29 cellular contexts compared by ENCODE assay signal in the genomic region with DNA sequence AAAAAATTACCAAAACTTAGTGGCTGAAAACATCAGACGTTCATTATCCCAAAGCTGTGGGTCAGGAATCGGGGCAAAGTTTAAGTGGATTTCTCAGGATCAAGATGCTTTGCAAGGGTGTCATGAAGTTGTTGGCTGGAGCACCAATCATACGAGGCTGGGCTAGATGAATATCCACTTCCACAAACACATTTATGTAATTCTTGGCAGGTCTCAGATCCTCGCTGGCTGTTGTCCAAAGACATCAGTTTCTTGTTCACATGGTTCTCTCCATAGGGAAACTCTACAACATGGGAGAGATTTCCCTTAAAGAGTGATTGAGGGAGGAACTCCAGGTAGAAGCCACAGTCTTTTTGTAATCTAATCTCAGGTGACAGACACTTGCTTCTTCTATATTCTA. TPM values are rescaled to one million over a fixed set of nuclear protein-coding genes. Genes with fewer than 3 reads are reported as not detected.
"Had no signal": no experiment of that assay in that cellular context is flagged by ENCODE, and none has a peak within 500 bp of the region (broad histone marks: within the 10 kb centered on the region; RNA-seq: fewer than 3 reads in every experiment).

No MANE protein-coding gene starts in this region.

- DNase-seq: activated CD4-positive, alpha-beta memory T cell treated with anti-CD3 and anti-CD28 coated beads for 36 hours; activated CD4-positive, alpha-beta T cell treated with anti-CD3 and anti-CD28 coated beads for 48 hours; activated naive CD4-positive, alpha-beta T cell treated with Interleukin-2 at 50 U/mL for 16 hours; activated naive CD8-positive, alpha-beta T cell treated with anti-CD3 and anti-CD28 coated beads for 36 hours; activated T-cell treated with anti-CD3 and anti-CD28 coated beads, Interleukin-2, amount 50 U/mL, for 48 hours; effector memory CD4-positive, alpha-beta T cell; left colon; mesenchymal stem cell; pancreas; right lobe of liver; stimulated activated CD4-positive, alpha-beta T cell treated with anti-CD3 and anti-CD28 coated beads, Interleukin-15, amount 100 ng/mL, for 24 hours; stimulated activated CD4-positive, alpha-beta T cell treated with anti-CD3 and anti-CD28 coated beads, Interleukin-2, amount 100 ng/mL, for 48 hours; stimulated activated CD8-positive, alpha-beta memory T cell treated with anti-CD3 and anti-CD28 coated beads, Interleukin-4, amount 100 ng/mL, for 48 hours; stimulated activated naive B cell treated with anti-CD40 and anti-IgM and Interleukin-4, amounts not matched to agents 10 μg/mL and 1 μg/mL and 100 μg/mL, for 72 hours; SW 1271; T-helper 2 cell; upper lobe of left lung had no signal

- H3K27me3 ChIP-seq: heart right ventricle, neutrophil, pancreas, right lobe of liver, upper lobe of left lung had no signal

- H3K9me3 ChIP-seq: heart right ventricle, neutrophil, pancreas, right lobe of liver, upper lobe of left lung had no signal

- H3K4me1 ChIP-seq: pancreas, right lobe of liver had no signal

- H3K27ac ChIP-seq: heart right ventricle, neutrophil, pancreas, right lobe of liver, upper lobe of left lung had no signal

- H3K4me3 ChIP-seq: heart right ventricle, pancreas, right lobe of liver, upper lobe of left lung had no signal

- ATAC-seq: esophagus mucosa; heart right ventricle; left colon; pancreas; right lobe of liver; stimulated activated naive B cell treated with anti-CD40 and anti-IgM and Interleukin-4, amounts not matched to agents 10 μg/mL and 1 μg/mL and 100 μg/mL, for 72 hours had no signal

- H3K36me3 ChIP-seq: heart right ventricle, neutrophil, pancreas, right lobe of liver, upper lobe of left lung had no signal

RNA-seq across cellular contexts. Expression of a gene that starts 20.2 kb away (rescaled TPM):
- total RNA-seq: activated CD4-positive, alpha-beta memory T cell treated with anti-CD3 and anti-CD28 coated beads for 36 hours; activated naive CD8-positive, alpha-beta T cell treated with anti-CD3 and anti-CD28 coated beads for 36 hours; astrocyte; cardiac septum; dermis microvascular lymphatic vessel endothelial cell; esophagus mucosa; fibroblast of villous mesenchyme; left colon; lower leg skin; mononuclear cell; myocyte; pancreas; right lobe of liver had no signal
- polyA plus RNA-seq: keratinocyte, pancreas had no signal

RNA-seq across cellular contexts. Expression of a gene that starts 34.1 kb away (rescaled TPM):
- total RNA-seq: activated CD4-positive, alpha-beta memory T cell treated with anti-CD3 and anti-CD28 coated beads for 36 hours; activated naive CD8-positive, alpha-beta T cell treated with anti-CD3 and anti-CD28 coated beads for 36 hours; astrocyte; cardiac septum; dermis microvascular lymphatic vessel endothelial cell; fibroblast of villous mesenchyme; heart right ventricle; left colon; lower leg skin; mononuclear cell; myocyte; pancreas; right lobe of liver; upper lobe of left lung had no signal
- polyA plus RNA-seq: heart right ventricle, pancreas, small intestine had no signal
